8 cellular contexts compared by ENCODE assay signal in genomic region chr15:82108489-82109078, GRCh38.
DNase-seq lines count a peak whose midpoint lies in the region; ATAC-seq, FAIRE-seq and TF ChIP-seq lines count a peak whose summit lies in the region.

No MANE protein-coding gene starts in this region.

- no peak for TF ChIP-seq POLR2A in GM12891 (IDR thresholded peaks at IDR 0.05; ENCODE audit: low read depth, low read length)

- DNase-seq in GM12891 (ENCODE audit: insufficient read length, low spot score) (peak; percentile 71), NCI-H1694 treated with DMSO at 0.1 percent for 48 hours (lab: John Stamatoyannopoulos, UW) (peak; percentile 8), cerebellar cortex (ENCODE audit: low spot score) (peak; percentile 13), lung microvascular endothelial cell (ENCODE audit: low read depth in 2 of 2) (peak; percentile 56 to 69), NCI-H2227 (lab: John Stamatoyannopoulos, UW; ENCODE audit: unreplicated experiment) (no peak)
- peak; percentile 59 to 66 for DNase-seq in activated CD4-positive, alpha-beta T cell treated with anti-CD3 and anti-CD28 coated beads for 24 hours (ENCODE audit: low read depth in 2 of 2)
- peak; percentile 59 for DNase-seq in stimulated activated CD8-positive, alpha-beta memory T cell treated with anti-CD3 and anti-CD28 coated beads, Interleukin-7, amount 100 ng/mL, for 24 hours (ENCODE audit: low read depth)

- FAIRE-seq in GM12891 (lab: Jason Lieb, UNC) = no peak

- peak; percentile 91 for ATAC-seq in HG02610 (IDR thresholded peaks at IDR 0.05; ENCODE audit: unreplicated experiment)

TF ChIP-seq in GM12891, 5 proteins besides CTCF, POLR2A, EP300 and RAD21:
- TF ChIP-seq SPI1 (IDR thresholded peaks at IDR 0.05; ENCODE audit: low read depth, low read length) (no peak), POLR2AphosphoS5 (IDR thresholded peaks at IDR 0.05; ENCODE audit: low read depth, low read length) (no peak), POU2F2 (IDR thresholded peaks at IDR 0.05; ENCODE audit: low read depth, low read length) (no peak), PAX5 (IDR thresholded peaks at IDR 0.05; ENCODE audit: insufficient read depth, low read length, severe bottlenecking) (no peak), TAF1 (IDR thresholded peaks at IDR 0.05; ENCODE audit: low read depth, low read length) (no peak)
